Comparison of ENCODE assay signal across 18 cellular contexts in genomic region chr7:157358753-157359096, GRCh38. TPM values are rescaled to one million over a fixed set of nuclear protein-coding genes. Genes with fewer than 3 reads are reported as not detected.
DNase-seq lines count a peak whose midpoint lies in the region; ATAC-seq, FAIRE-seq and TF ChIP-seq lines count a peak whose summit lies in the region.
"Had no signal": no experiment of that assay in that cellular context is flagged by ENCODE, and none has a peak within 500 bp of the region (broad histone marks: within the 10 kb centered on the region; RNA-seq: fewer than 3 reads in every experiment).

No MANE protein-coding gene starts in this region.

- no peaks in the 10 kb centered on the region for H3K27me3 Mint-ChIP-seq in T-helper 1 cell treated with Interleukin-12 subunit alpha and Interleukin-12 subunit beta and Interleukin-4 antibody, amounts not matched to agents 30 μg/mL and 1 μg/mL, for 36 hours (ENCODE audit: low read depth)

- no TSS peak for BruUV-seq in HepG2 (replicated peaks; lab: Mats Ljungman, UMichigan)

- peaks cover 68% of the 10 kb centered on the region for H4K20me1 ChIP-seq in HepG2 (ENCODE audit: insufficient read depth, low read length)

- H3K4me1 ChIP-seq in HepG2 (ENCODE audit: insufficient read depth, low read length) (no peaks in the 10 kb centered on the region), right lobe of liver (peaks cover 0 to 6% (median 0%) of the 10 kb centered on the region in 4 donors), left ventricle myocardium inferior (peaks cover 100% of the 10 kb centered on the region)

- H3K79me2 ChIP-seq in HepG2 (ENCODE audit: insufficient read depth, low read length) = peaks cover 78% of the 10 kb centered on the region

- no peak for TF ChIP-seq RAD21 in HepG2 (CRISPR knock-in tag; IDR thresholded peaks at IDR 0.05)

- H3K4me3 Mint-ChIP-seq in T-helper 1 cell treated with Interleukin-12 subunit alpha and Interleukin-12 subunit beta and Interleukin-4 antibody, amounts not matched to agents 30 μg/mL and 1 μg/mL, for 36 hours = no peak overlapping the region
- H3K4me3 Mint-ChIP-seq: nephron had no signal

- TF ChIP-seq CTCF in HepG2 (CRISPR knock-in tag; IDR thresholded peaks at IDR 0.05) (no peak), right lobe of liver (IDR thresholded peaks at IDR 0.05) (no peak), left ventricle myocardium inferior (IDR thresholded peaks at IDR 0.05; ENCODE audit: borderline replicate concordance) (no peak)

- H3K4me3 ChIP-seq in HepG2 (replicated peaks in 1 of 3; ENCODE audit: insufficient read depth in 1 of 3, low read depth in 2 of 3, low read length in 3 of 3) (no peak overlapping the region), right lobe of liver (no peak overlapping the region), left ventricle myocardium inferior (no peak overlapping the region)
- H3K4me3 ChIP-seq: BLaER1, coronary artery, prostate gland, testis had no signal

- WGBS in HepG2 (ENCODE audit: low lambda C conversion rate) = 72% methylated on average over 4 of the region's 4 CpGs
- WGBS in right lobe of liver (ENCODE audit: insufficient coverage, low coverage, low lambda C conversion rate, missing lambda C conversion rate) = 80% methylated on average over 4 of the region's 4 CpGs

- no peak for TF ChIP-seq POLR2A in HepG2 (IDR thresholded peaks at IDR 0.05; ENCODE audit: insufficient read depth in 1 of 2, low read depth in 2 of 2, low read length in 2 of 2)
- TF ChIP-seq POLR2A in right lobe of liver (IDR thresholded peaks at IDR 0.05) = no peak

- DNase-seq in T-helper 1 cell = no peak
- no peak for DNase-seq in HepG2 (ENCODE audit: low spot score)
- DNase-seq in right lobe of liver = no peak
- no peak for DNase-seq in left ventricle myocardium inferior
- DNase-seq in SIG-M5 (lab: John Stamatoyannopoulos, UW) = no peak
- DNase-seq: activated CD4-positive, alpha-beta T cell treated with anti-CD3 and anti-CD28 coated beads, Interleukin-2, amount 50 U/mL, for 4 hours; DMS 273 treated with DMSO at 0.1 percent for 48 hours; NCI-H774; testis had no signal

- H3K9me3 Mint-ChIP-seq in T-helper 1 cell treated with Interleukin-12 subunit alpha and Interleukin-12 subunit beta and Interleukin-4 antibody, amounts not matched to agents 30 μg/mL and 1 μg/mL, for 36 hours = no peaks in the 10 kb centered on the region
- H3K9me3 Mint-ChIP-seq: nephron had no signal

- H3K36me3 Mint-ChIP-seq in T-helper 1 cell treated with Interleukin-12 subunit alpha and Interleukin-12 subunit beta and Interleukin-4 antibody, amounts not matched to agents 30 μg/mL and 1 μg/mL, for 36 hours (ENCODE audit: low read depth) = peaks cover 36% of the 10 kb centered on the region

- H3K27ac ChIP-seq in HepG2 (ENCODE audit: extremely low read length, insufficient read depth, low read length) (no peak overlapping the region), right lobe of liver (no peak overlapping the region), left ventricle myocardium inferior (replicated peaks) (peak overlapping the region; percentile 85)
- H3K27ac ChIP-seq: BLaER1, coronary artery, prostate gland, testis had no signal

- no peak for TF ChIP-seq EP300 in HepG2 (IDR thresholded peaks at IDR 0.05; ENCODE audit: low read depth in 2 of 2, low read length in 2 of 2)
- TF ChIP-seq EP300 in HepG2 (CRISPR knock-in tag; IDR thresholded peaks at IDR 0.05; ENCODE audit: borderline replicate concordance) = no peak

- H3K9me3 ChIP-seq in HepG2 (ENCODE audit: low read length) (no peaks in the 10 kb centered on the region), right lobe of liver (no peaks in the 10 kb centered on the region), left ventricle myocardium inferior (replicated peaks) (no peaks in the 10 kb centered on the region)
- H3K9me3 ChIP-seq: BLaER1, prostate gland, testis had no signal

- POLR2A ChIA-PET in HepG2 (lab: Yijun Ruan, JAX) = no interaction called here

- no peak for FAIRE-seq in HepG2 (lab: Jason Lieb, UNC)
- FAIRE-seq: endometrium, RCC 7860 had no signal

- H3K4me2 ChIP-seq in HepG2 (ENCODE audit: low read depth, low read length) = no peak overlapping the region
- H3K4me2 ChIP-seq: BLaER1 had no signal

- CTCF ChIA-PET in HepG2 (lab: Yijun Ruan, JAX; ENCODE audit: low intra/inter-chr PET ratio, low total read pairs) = no interaction called here

- in situ Hi-C loops in HepG2 (cut with HindIII; ENCODE audit: extremely low pct_ligation_motif_present, low pct_unique_long_range_greater_than_20kb) = no loop called here

- peaks cover 14 to 59% of the 10 kb centered on the region in 2 experiments for H3K36me3 ChIP-seq in HepG2 (replicated peaks in 1 of 2; ENCODE audit: control insufficient read depth in 1 of 2, insufficient read depth in 2 of 2, low read length in 2 of 2)
- H3K36me3 ChIP-seq in right lobe of liver = peaks cover 0 to 36% (median 5%) of the 10 kb centered on the region in 4 donors
- peaks cover 52% of the 10 kb centered on the region for H3K36me3 ChIP-seq in left ventricle myocardium inferior

- peak overlapping the region; percentile 15 for H3K27ac Mint-ChIP-seq in T-helper 1 cell treated with Interleukin-12 subunit alpha and Interleukin-12 subunit beta and Interleukin-4 antibody, amounts not matched to agents 30 μg/mL and 1 μg/mL, for 36 hours

- no peak overlapping the region for H2AFZ ChIP-seq in HepG2 (ENCODE audit: low read length)

- H3K9ac ChIP-seq in HepG2 (ENCODE audit: insufficient read depth, low read depth, low read length) = no peak overlapping the region
- H3K9ac ChIP-seq: BLaER1 had no signal

- ATAC-seq in HepG2 = no peak
- no peak for ATAC-seq in right lobe of liver
- no peak for ATAC-seq in GM21576 (IDR thresholded peaks at IDR 0.05; ENCODE audit: unreplicated experiment)
- ATAC-seq in GM18873 (IDR thresholded peaks at IDR 0.05; ENCODE audit: low FRiP score, unreplicated experiment) = no peak

- H3K4me1 Mint-ChIP-seq in T-helper 1 cell treated with Interleukin-12 subunit alpha and Interleukin-12 subunit beta and Interleukin-4 antibody, amounts not matched to agents 30 μg/mL and 1 μg/mL, for 36 hours (ENCODE audit: low read depth) = peaks cover 41% of the 10 kb centered on the region

- intact Hi-C loops in HepG2 (cut with micrococcal nuclease; ENCODE audit: unreplicated experiment) = no loop called here
- intact Hi-C loops in right lobe of liver (cut with DNase I) = no loop called here
- intact Hi-C loops in left ventricle myocardium inferior (cut with micrococcal nuclease) = no loop called here

- H3K27me3 ChIP-seq in HepG2 (ENCODE audit: control insufficient read depth in 1 of 2, insufficient read depth in 2 of 2, low read length in 2 of 2) (no peaks in the 10 kb centered on the region), right lobe of liver (no peaks in the 10 kb centered on the region), left ventricle myocardium inferior (ENCODE audit: low read depth) (no peaks in the 10 kb centered on the region)
- H3K27me3 ChIP-seq: BLaER1, testis had no signal

TF ChIP-seq in HepG2, 621 proteins besides CTCF, POLR2A, EP300 and RAD21:
- TF ChIP-seq MAFK (conservative IDR thresholded peaks at IDR 0.05 in 1 of 2, IDR thresholded peaks at IDR 0.05 in 1 of 2; ENCODE audit: low read length in 2 of 2) (peak; percentile 3 to 45; a peak in 2 of 4 replicates), ONECUT2 (CRISPR knock-in tag; IDR thresholded peaks at IDR 0.05) (no peak), GATAD2A (CRISPR knock-in tag; IDR thresholded peaks at IDR 0.05) (no peak)
TF ChIP-seq in HepG2: peak in this region for 1.

RNA-seq across cellular contexts. Expression of gene DNAJB6, which starts 21.9 kb away (rescaled TPM):
- total RNA-seq in HepG2 (2016; rRNA removed; fragmentation: Illumina TruSeq; extraction: Trizol) (53.9 and 72.9 TPM in 2 replicates), right lobe of liver (10 to 100 TPM; 24.5 to 38.0 (median 35.2) TPM), left ventricle myocardium inferior (211 TPM)
- total RNA-seq in HepG2 (2016; cell fraction: cytosol; rRNA removed; fragmentation: Illumina TruSeq; extraction: Trizol; ENCODE audit: low read depth) = 51.7 and 58.5 TPM in 2 replicates
- 57.3 and 66.0 TPM in 2 replicates for total RNA-seq in HepG2 (2016; cell fraction: insoluble cytoplasmic fraction; rRNA removed; fragmentation: Illumina TruSeq; extraction: Trizol)
- 37.1 and 38.2 TPM in 2 replicates for total RNA-seq in HepG2 (2016; cell fraction: membrane; rRNA removed; fragmentation: Illumina TruSeq; extraction: Trizol)
- total RNA-seq in HepG2 (2016; cell fraction: nucleus; rRNA removed; fragmentation: Illumina TruSeq; extraction: Trizol) = 31.6 and 33.1 TPM in 2 replicates
- 27.1 and 29.9 TPM in 2 replicates for polyA plus RNA-seq in HepG2 (2011; rRNA removed)
- 14.8 and 23.9 TPM in 2 replicates for polyA plus RNA-seq in HepG2 (2011; cell fraction: cytosol; rRNA removed)
- 22.1 and 25.2 TPM in 2 replicates for polyA plus RNA-seq in HepG2 (2011; cell fraction: nucleus; rRNA removed)
- 61.9 and 67.0 TPM in 2 replicates for polyA plus RNA-seq in HepG2 (2012)
- 15.6 and 19.2 TPM in 2 replicates for polyA plus RNA-seq in HepG2 (2016; cell fraction: cytosol; fragmentation: Illumina TruSeq; extraction: Trizol; ENCODE audit: low read depth)
- 96.0 and 98.3 TPM in 2 replicates for polyA plus RNA-seq in HepG2 (2016; cell fraction: insoluble cytoplasmic fraction; fragmentation: Illumina TruSeq; extraction: Trizol; ENCODE audit: low read depth)
- 29.1 and 33.0 TPM in 2 replicates for polyA plus RNA-seq in HepG2 (2016; cell fraction: membrane; fragmentation: Illumina TruSeq; extraction: Trizol; ENCODE audit: low read depth)
- 55.8 and 62.6 TPM in 2 replicates for polyA plus RNA-seq in HepG2 (2016; cell fraction: nucleus; fragmentation: Illumina TruSeq; extraction: Trizol; ENCODE audit: insufficient read depth, low read depth)
- 18.1 and 22.3 TPM in 2 replicates for polyA minus RNA-seq in HepG2 (2011; rRNA and poly(A)+ RNA removed; ENCODE audit: low replicate concordance)
- 25.6 and 28.2 TPM in 2 replicates for polyA minus RNA-seq in HepG2 (2011; cell fraction: cytosol; rRNA and poly(A)+ RNA removed)
- polyA minus RNA-seq in HepG2 (2011; cell fraction: nucleus; rRNA and poly(A)+ RNA removed) = 43.9 and 51.2 TPM in 2 replicates
